ENCODE assay signal across 1 cellular context in genomic region chr15:73751896-73752816, GRCh38.
TF ChIP-seq lines count a peak whose summit lies in the region.

No MANE protein-coding gene starts in this region.

TF ChIP-seq in HEK293, 187 proteins besides CTCF, POLR2A, EP300 and RAD21 (continued from another document):
- TF ChIP-seq, protein P1, sequence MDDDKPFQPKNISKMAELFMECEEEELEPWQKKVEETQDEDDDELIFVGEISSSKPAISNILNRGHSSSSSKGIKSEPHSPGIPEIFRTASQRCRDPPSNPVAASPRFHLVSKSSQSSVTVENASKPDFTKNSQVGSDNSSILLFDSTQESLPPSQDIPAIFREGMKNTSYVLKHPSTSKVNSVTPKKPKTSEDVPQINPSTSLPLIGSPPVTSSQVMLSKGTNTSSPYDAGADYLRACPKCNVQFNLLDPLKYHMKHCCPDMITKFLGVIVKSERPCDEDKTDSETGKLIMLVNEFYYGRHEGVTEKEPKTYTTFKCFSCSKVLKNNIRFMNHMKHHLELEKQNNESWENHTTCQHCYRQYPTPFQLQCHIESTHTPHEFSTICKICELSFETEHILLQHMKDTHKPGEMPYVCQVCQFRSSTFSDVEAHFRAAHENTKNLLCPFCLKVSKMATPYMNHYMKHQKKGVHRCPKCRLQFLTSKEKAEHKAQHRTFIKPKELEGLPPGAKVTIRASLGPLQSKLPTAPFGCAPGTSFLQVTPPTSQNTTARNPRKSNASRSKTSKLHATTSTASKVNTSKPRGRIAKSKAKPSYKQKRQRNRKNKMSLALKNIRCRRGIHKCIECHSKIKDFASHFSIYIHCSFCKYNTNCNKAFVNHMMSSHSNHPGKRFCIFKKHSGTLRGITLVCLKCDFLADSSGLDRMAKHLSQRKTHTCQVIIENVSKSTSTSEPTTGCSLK (tag by site-specific recombination; IDR thresholded peaks at IDR 0.05) = no peak
- TF ChIP-seq PRDM1 (tag by site-specific recombination; IDR thresholded peaks at IDR 0.05) (no peak), ZNF48 (tag by site-specific recombination; IDR thresholded peaks at IDR 0.05) (no peak), ZNF658 (tag by site-specific recombination; IDR thresholded peaks at IDR 0.05) (no peak), ZNF184 (tag by site-specific recombination; IDR thresholded peaks at IDR 0.05) (no peak), ZNF530 (tag by site-specific recombination; IDR thresholded peaks at IDR 0.05; ENCODE audit: low read depth) (no peak), ZNF24 (tag by site-specific recombination; IDR thresholded peaks at IDR 0.05) (no peak), KLF10 (tag by site-specific recombination; IDR thresholded peaks at IDR 0.05) (no peak), SP3 (tag by site-specific recombination; IDR thresholded peaks at IDR 0.05) (peak; percentile 70), ZNF571 (tag by site-specific recombination; IDR thresholded peaks at IDR 0.05) (no peak), ZNF19 (tag by site-specific recombination; IDR thresholded peaks at IDR 0.05; ENCODE audit: low read depth) (no peak), WT1 (tag by site-specific recombination; IDR thresholded peaks at IDR 0.05) (no peak), ZNF510 (tag by site-specific recombination; IDR thresholded peaks at IDR 0.05; ENCODE audit: insufficient replicate concordance) (no peak), KLF16 (tag by site-specific recombination; IDR thresholded peaks at IDR 0.05) (no peak), REPIN1 (tag by site-specific recombination; IDR thresholded peaks at IDR 0.05; ENCODE audit: low read depth) (no peak), ZNF426 (tag by site-specific recombination; IDR thresholded peaks at IDR 0.05) (no peak), ZBTB1 (tag by site-specific recombination; IDR thresholded peaks at IDR 0.05) (no peak), ZSCAN4 (tag by site-specific recombination; IDR thresholded peaks at IDR 0.05) (no peak), ZNF416 (tag by site-specific recombination; IDR thresholded peaks at IDR 0.05) (no peak), ZNF621 (tag by site-specific recombination; IDR thresholded peaks at IDR 0.05) (no peak), ZFP41 (tag by site-specific recombination; IDR thresholded peaks at IDR 0.05; ENCODE audit: borderline replicate concordance) (no peak)
- TF ChIP-seq, protein P2, sequence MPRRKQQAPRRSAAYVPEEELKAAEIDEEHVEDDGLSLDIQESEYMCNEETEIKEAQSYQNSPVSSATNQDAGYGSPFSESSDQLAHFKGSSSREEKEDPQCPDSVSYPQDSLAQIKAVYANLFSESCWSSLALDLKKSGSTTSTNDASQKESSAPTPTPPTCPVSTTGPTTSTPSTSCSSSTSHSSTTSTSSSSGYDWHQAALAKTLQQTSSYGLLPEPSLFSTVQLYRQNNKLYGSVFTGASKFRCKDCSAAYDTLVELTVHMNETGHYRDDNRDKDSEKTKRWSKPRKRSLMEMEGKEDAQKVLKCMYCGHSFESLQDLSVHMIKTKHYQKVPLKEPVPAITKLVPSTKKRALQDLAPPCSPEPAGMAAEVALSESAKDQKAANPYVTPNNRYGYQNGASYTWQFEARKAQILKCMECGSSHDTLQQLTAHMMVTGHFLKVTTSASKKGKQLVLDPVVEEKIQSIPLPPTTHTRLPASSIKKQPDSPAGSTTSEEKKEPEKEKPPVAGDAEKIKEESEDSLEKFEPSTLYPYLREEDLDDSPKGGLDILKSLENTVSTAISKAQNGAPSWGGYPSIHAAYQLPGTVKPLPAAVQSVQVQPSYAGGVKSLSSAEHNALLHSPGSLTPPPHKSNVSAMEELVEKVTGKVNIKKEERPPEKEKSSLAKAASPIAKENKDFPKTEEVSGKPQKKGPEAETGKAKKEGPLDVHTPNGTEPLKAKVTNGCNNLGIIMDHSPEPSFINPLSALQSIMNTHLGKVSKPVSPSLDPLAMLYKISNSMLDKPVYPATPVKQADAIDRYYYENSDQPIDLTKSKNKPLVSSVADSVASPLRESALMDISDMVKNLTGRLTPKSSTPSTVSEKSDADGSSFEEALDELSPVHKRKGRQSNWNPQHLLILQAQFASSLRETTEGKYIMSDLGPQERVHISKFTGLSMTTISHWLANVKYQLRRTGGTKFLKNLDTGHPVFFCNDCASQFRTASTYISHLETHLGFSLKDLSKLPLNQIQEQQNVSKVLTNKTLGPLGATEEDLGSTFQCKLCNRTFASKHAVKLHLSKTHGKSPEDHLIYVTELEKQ (tag by site-specific recombination; IDR thresholded peaks at IDR 0.05; ENCODE audit: borderline replicate concordance) = no peak
- TF ChIP-seq, protein P3, sequence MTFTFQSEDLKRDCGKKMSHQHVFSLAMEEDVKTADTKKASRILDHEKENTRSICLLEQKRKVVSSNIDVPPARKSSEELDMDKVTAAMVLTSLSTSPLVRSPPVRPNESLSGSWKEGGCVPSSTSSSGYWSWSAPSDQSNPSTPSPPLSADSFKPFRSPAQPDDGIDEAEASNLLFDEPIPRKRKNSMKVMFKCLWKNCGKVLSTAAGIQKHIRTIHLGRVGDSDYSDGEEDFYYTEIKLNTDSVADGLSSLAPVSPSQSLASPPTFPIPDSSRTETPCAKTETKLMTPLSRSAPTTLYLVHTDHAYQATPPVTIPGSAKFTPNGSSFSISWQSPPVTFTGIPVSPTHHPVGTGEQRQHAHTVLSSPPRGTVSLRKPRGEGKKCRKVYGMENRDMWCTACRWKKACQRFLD (tag by site-specific recombination; IDR thresholded peaks at IDR 0.05) = no peak
